In genomic region chr4:168498259-168498658, GRCh38 we compare ENCODE assay signal across 1 cellular context.
TF ChIP-seq lines count a peak whose summit lies in the region.

No MANE protein-coding gene starts in this region.

TF ChIP-seq in SK-N-SH, 30 proteins besides CTCF, POLR2A, EP300 and RAD21 (continued from another document):
- TF ChIP-seq ZBTB33 (IDR thresholded peaks at IDR 0.05; ENCODE audit: borderline replicate concordance, low read depth) = no peak
- no peak for TF ChIP-seq TCF12 (IDR thresholded peaks at IDR 0.05)
- TF ChIP-seq RCOR1 (IDR thresholded peaks at IDR 0.05; ENCODE audit: low read length) = no peak
- no peak for TF ChIP-seq JUND (IDR thresholded peaks at IDR 0.05)
- no peak for TF ChIP-seq MEF2A (IDR thresholded peaks at IDR 0.05; ENCODE audit: borderline replicate concordance, low read depth)
- TF ChIP-seq TEAD4 (IDR thresholded peaks at IDR 0.05; ENCODE audit: borderline replicate concordance, insufficient read depth) = no peak
- TF ChIP-seq MAX (IDR thresholded peaks at IDR 0.05; ENCODE audit: low read depth) = no peak
- TF ChIP-seq IRF3 (IDR thresholded peaks at IDR 0.05; ENCODE audit: low read depth, low read length) = no peak
- no peak for TF ChIP-seq NFIC (IDR thresholded peaks at IDR 0.05; ENCODE audit: borderline replicate concordance)
- TF ChIP-seq EZH2phosphoT487 (IDR thresholded peaks at IDR 0.05; ENCODE audit: borderline replicate concordance, low read depth) = no peak
- TF ChIP-seq YY1 (IDR thresholded peaks at IDR 0.05; ENCODE audit: low read depth) = no peak
- TF ChIP-seq GABPA (IDR thresholded peaks at IDR 0.05; ENCODE audit: low read depth) = no peak
- no peak for TF ChIP-seq USF1 (IDR thresholded peaks at IDR 0.05; ENCODE audit: borderline replicate concordance, low read depth)
- TF ChIP-seq GATA2 (CRISPR knock-in tag; IDR thresholded peaks at IDR 0.05) = no peak
TF ChIP-seq in SK-N-SH: peak in this region for 0.
